Comparison of ENCODE assay signal across 21 cellular contexts in genomic region chr15:42163947-42164550, GRCh38. TPM values are rescaled to one million over a fixed set of nuclear protein-coding genes. Genes with fewer than 3 reads are reported as not detected.
DNase-seq lines count a peak whose midpoint lies in the region; ATAC-seq and TF ChIP-seq lines count a peak whose summit lies in the region.
"Had no signal": no experiment of that assay in that cellular context is flagged by ENCODE, and none has a peak within 500 bp of the region (broad histone marks: within the 10 kb centered on the region; RNA-seq: fewer than 3 reads in every experiment).

No MANE protein-coding gene starts in this region.

- H3K36me3 ChIP-seq in esophagus (ENCODE audit: control insufficient read depth in 2 of 2, insufficient read depth in 2 of 2, low read length in 1 of 2) (peaks cover 59 to 69% of the 10 kb centered on the region in 2 donors), prostate gland (peaks cover 27 to 44% of the 10 kb centered on the region in 2 donors)

- WGBS in esophagus, 2 donors = 48 to 56% methylated on average over 4 of the region's 4 CpGs
- WGBS in prostate gland = 28% methylated on average over 4 of the region's 4 CpGs

- no peak for ATAC-seq in GM19455 (IDR thresholded peaks at IDR 0.05; ENCODE audit: unreplicated experiment)
- ATAC-seq: GM12878, HepG2 had no signal

- no peaks in the 10 kb centered on the region for H3K9me3 ChIP-seq in esophagus (ENCODE audit: control insufficient read depth in 2 of 2, insufficient read depth in 1 of 2, low read depth in 1 of 2, low read length in 1 of 2)
- no peaks in the 10 kb centered on the region for H3K9me3 ChIP-seq in prostate gland
- H3K9me3 ChIP-seq: Caco-2, HAP-1 had no signal

- H3K27me3 ChIP-seq in esophagus (ENCODE audit: control insufficient read depth in 1 of 2, insufficient read depth in 2 of 2, low read length in 2 of 2) = no peaks in the 10 kb centered on the region
- no peaks in the 10 kb centered on the region for H3K27me3 ChIP-seq in prostate gland (replicated peaks; ENCODE audit: insufficient read depth)

- peaks cover 0 to 6% of the 10 kb centered on the region in 2 donors for H3K4me1 ChIP-seq in esophagus (ENCODE audit: control insufficient read depth in 2 of 2, insufficient read depth in 2 of 2, low read length in 1 of 2)
- no peaks in the 10 kb centered on the region for H3K4me1 ChIP-seq in prostate gland (replicated peaks)
- H3K4me1 ChIP-seq: Caco-2, HAP-1 had no signal

- H3K27ac ChIP-seq in esophagus (ENCODE audit: low read depth in 2 of 2, low read length in 1 of 2) = peak overlapping the region; percentile 53 to 66
- H3K27ac ChIP-seq in prostate gland = no peak overlapping the region
- H3K27ac ChIP-seq: KMS-11 had no signal

- DNase-seq in NCI-H2227 (lab: John Stamatoyannopoulos, UW; ENCODE audit: unreplicated experiment) = peak; percentile 26
- DNase-seq in NCI-H2227 treated with DMSO at 0.1 percent for 48 hours (lab: John Stamatoyannopoulos, UW) = no peak
- peak; percentile 54 for DNase-seq in DMS79 treated with DMSO at 0.1 percent for 48 hours (lab: John Stamatoyannopoulos, UW)
- peak; percentile 25 for DNase-seq in putamen (ENCODE audit: low spot score)
- DNase-seq in stimulated activated CD4-positive, alpha-beta T cell treated with anti-CD3 and anti-CD28 coated beads, Interleukin-4, amount 100 ng/mL, for 4 hours = no peak
- no peak for DNase-seq in prostate gland (ENCODE audit: low spot score)
- DNase-seq: C1 segment of cervical spinal cord, Caco-2, DMS53, NCI-H1092, NCI-H187, NCI-H2171, NCI-H524 treated with DMSO at 0.1 percent for 48 hours had no signal

- TF ChIP-seq POLR2A in prostate gland (IDR thresholded peaks at IDR 0.05) = no peak

- H3K4me3 ChIP-seq in esophagus (ENCODE audit: low read depth in 1 of 2, low read length in 2 of 2) = no peak overlapping the region
- no peak overlapping the region for H3K4me3 ChIP-seq in prostate gland
- H3K4me3 ChIP-seq: GM12878, HAP-1 had no signal

- TF ChIP-seq CTCF in prostate gland (IDR thresholded peaks at IDR 0.05) = no peak

- intact Hi-C loops in prostate gland (cut with DNase I) = no loop called here

RNA-seq across cellular contexts. Expression of gene PLA2G4F, which starts 7.6 kb away (rescaled TPM):
- polyA plus RNA-seq in esophagus = 10 to 100 TPM; 12.9 to 21.8 TPM
- 10 to 100 TPM; 16.0 to 36.9 TPM for total RNA-seq in prostate gland
- total RNA-seq: A172, G401, GM12878, HepG2 had no signal
- polyA plus RNA-seq: GM12878 had no signal

RNA-seq across cellular contexts. Expression of gene VPS39, which starts 44.1 kb away (rescaled TPM):
- 10 to 100 TPM; 20.7 to 31.7 TPM for polyA plus RNA-seq in esophagus
- total RNA-seq in prostate gland = 100 to 1,000 TPM in 1 of 2 donors, 10 to 100 TPM in 1; 76.2 to 111 TPM

Comparison
In these comparisons a context has a peak if more than half of its experiments do, and no peak if none do; other contexts are left out.
1. DNase-seq: peak in NCI-H2227 (single experiment), DMS79 treated with DMSO at 0.1 percent for 48 hours (single experiment) and putamen (single experiment); none in NCI-H2227 treated with DMSO at 0.1 percent for 48 hours (single experiment), stimulated activated CD4-positive, alpha-beta T cell treated with anti-CD3 and anti-CD28 coated beads, Interleukin-4, amount 100 ng/mL, for 4 hours (0 of 2) and prostate gland (single experiment).
2. H3K27ac ChIP-seq: peak in esophagus (2 of 2); none in prostate gland (0 of 2).